Comparison of ENCODE assay signal across 8 cellular contexts in genomic region chr2:31170071-31170698, GRCh38. TPM values are rescaled to one million over a fixed set of nuclear protein-coding genes. Genes with fewer than 3 reads are reported as not detected.
DNase-seq lines count a peak whose midpoint lies in the region; ATAC-seq and TF ChIP-seq lines count a peak whose summit lies in the region.

No MANE protein-coding gene starts in this region.

- no peak overlapping the region for H3K4me3 Mint-ChIP-seq in stimulated activated naive B cell treated with anti-CD40 and anti-IgM and Interleukin-4, amounts not matched to agents 10 μg/mL and 1 μg/mL and 100 μg/mL, for 72 hours

- CTCF ChIA-PET in AG04449 (lab: Yijun Ruan, JAX) = interaction anchor here (0.6 to 6.1 kb wide), 25 partner anchors 8 to 1005 kb away, joined by 3 to 89 read pairs (median 4); no protein-coding TSS in a partner anchor

- TF ChIP-seq CTCF in AG04449 (IDR thresholded peaks at IDR 0.05; ENCODE audit: insufficient read depth, low read length, missing control alignments) (peak; percentile 94), GM13977 (IDR thresholded peaks at IDR 0.05; ENCODE audit: extremely low read depth, insufficient read depth, missing control alignments) (peak; percentile 94)

- POLR2A ChIA-PET in AG04449 (lab: Yijun Ruan, JAX) = no interaction called here

- H3K27ac ChIP-seq in epithelial cell of prostate = no peak overlapping the region

- H3K36me3 Mint-ChIP-seq in stimulated activated naive B cell treated with anti-CD40 and anti-IgM and Interleukin-4, amounts not matched to agents 10 μg/mL and 1 μg/mL and 100 μg/mL, for 72 hours = no peaks in the 10 kb centered on the region

- ATAC-seq in HG03280 (IDR thresholded peaks at IDR 0.05; ENCODE audit: unreplicated experiment) = peak; percentile 85
- ATAC-seq in stimulated activated naive B cell treated with anti-CD40 and anti-IgM and Interleukin-4, amounts not matched to agents 10 μg/mL and 1 μg/mL and 100 μg/mL, for 72 hours (replicated peaks) = peak; percentile 81 to 83

- DNase-seq in AG04449 (ENCODE audit: low read depth, low spot score) = peak; percentile 5
- DNase-seq in GM13977 (ENCODE audit: low spot score) = peak; percentile 71
- DNase-seq in NCI-H510A treated with DMSO at 0.1 percent for 48 hours (lab: John Stamatoyannopoulos, UW) = peak; percentile 72
- DNase-seq in activated CD8-positive, alpha-beta memory T cell treated with anti-CD3 and anti-CD28 coated beads for 48 hours (ENCODE audit: low read depth in 2 of 3, low spot score in 2 of 3) = peak in 2 of 3 experiments; percentile 5 to 8
- peak; percentile 27 for DNase-seq in epithelial cell of prostate (ENCODE audit: low read depth, low spot score)
- DNase-seq in mucosa of gallbladder (ENCODE audit: low spot score) = peak; percentile 60
- DNase-seq in stimulated activated naive B cell treated with anti-CD40 and anti-IgM and Interleukin-4, amounts not matched to agents 10 μg/mL and 1 μg/mL and 100 μg/mL, for 72 hours = peak; percentile 47

- peaks cover 20 to 25% of the 10 kb centered on the region in 2 donors for H3K4me1 Mint-ChIP-seq in stimulated activated naive B cell treated with anti-CD40 and anti-IgM and Interleukin-4, amounts not matched to agents 10 μg/mL and 1 μg/mL and 100 μg/mL, for 72 hours

- no peak overlapping the region for H3K27ac Mint-ChIP-seq in stimulated activated naive B cell treated with anti-CD40 and anti-IgM and Interleukin-4, amounts not matched to agents 10 μg/mL and 1 μg/mL and 100 μg/mL, for 72 hours

- no peaks in the 10 kb centered on the region for H3K27me3 Mint-ChIP-seq in stimulated activated naive B cell treated with anti-CD40 and anti-IgM and Interleukin-4, amounts not matched to agents 10 μg/mL and 1 μg/mL and 100 μg/mL, for 72 hours

- H3K4me3 ChIP-seq in AG04449 (ENCODE audit: low read depth, low read length) = no peak overlapping the region

- in situ Hi-C loops in GM13977 (cut with MboI; ENCODE audit: low pct_unique_long_range_greater_than_20kb, low sequenced_read_pairs, unreplicated experiment) = loop anchor here (10.0 to 25.0 kb wide), 2 partner anchors 165 to 458 kb away; no protein-coding TSS in a partner anchor

- H3K9me3 Mint-ChIP-seq in stimulated activated naive B cell treated with anti-CD40 and anti-IgM and Interleukin-4, amounts not matched to agents 10 μg/mL and 1 μg/mL and 100 μg/mL, for 72 hours = no peaks in the 10 kb centered on the region

RNA-seq across cellular contexts. Expression of gene GALNT14, which starts 31.9 kb away (rescaled TPM):
- 7.6 TPM for total RNA-seq in mucosa of gallbladder

RNA-seq across cellular contexts. Expression of gene CAPN14, which starts 47.1 kb away (rescaled TPM):
- 0.14 TPM for total RNA-seq in mucosa of gallbladder

Comparison
In these comparisons a context has a peak if more than half of its experiments do, and no peak if none do; other contexts are left out.
1. DNase-seq: peak in every context shown above with its lines; median percentile 72 in NCI-H510A treated with DMSO at 0.1 percent for 48 hours; 71 in GM13977; 60 in mucosa of gallbladder; 47 in stimulated activated naive B cell treated with anti-CD40 and anti-IgM and Interleukin-4, amounts not matched to agents 10 μg/mL and 1 μg/mL and 100 μg/mL, for 72 hours; 27 in epithelial cell of prostate; 6 in activated CD8-positive, alpha-beta memory T cell treated with anti-CD3 and anti-CD28 coated beads for 48 hours; 5 in AG04449.